In the genomic region with DNA sequence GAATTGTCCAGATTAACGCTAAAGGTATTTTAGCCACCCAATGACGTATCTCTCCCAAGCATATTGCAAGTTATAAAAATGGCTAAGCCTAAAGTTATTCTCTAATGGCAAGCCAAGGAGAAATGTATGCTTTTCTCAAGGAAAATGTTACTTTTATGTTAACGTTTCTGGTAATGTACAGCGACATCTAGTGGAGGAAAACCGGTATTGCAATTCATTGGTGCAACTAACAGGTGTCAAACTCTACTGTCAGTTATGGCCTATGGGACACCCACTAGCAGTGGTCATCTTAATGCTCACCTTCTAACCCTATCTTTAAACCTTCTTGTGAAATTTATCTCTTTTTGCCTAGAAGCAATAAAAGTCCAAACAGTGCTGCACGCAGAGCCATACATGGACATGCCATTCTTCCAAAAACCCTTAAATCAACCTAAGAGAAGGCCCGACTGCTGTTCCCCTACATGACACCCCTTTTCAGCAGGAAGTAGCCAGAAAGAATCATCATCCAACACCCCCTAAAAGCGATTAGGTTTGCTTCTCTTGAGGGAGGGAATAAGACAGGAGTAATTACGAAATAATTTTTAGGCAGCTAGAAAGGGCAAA, we compare ENCODE assay signal across 8 cellular contexts.
DNase-seq lines count a peak whose midpoint lies in the region; ATAC-seq, FAIRE-seq and TF ChIP-seq lines count a peak whose summit lies in the region.

No MANE protein-coding gene starts in this region.

- peaks cover 0 to 4% (median 0%) of the 10 kb centered on the region in 3 donors for H3K36me3 Mint-ChIP-seq in CD8-positive, alpha-beta memory T cell
- no peaks in the 10 kb centered on the region for H3K36me3 Mint-ChIP-seq in activated T-helper 2 cell treated with anti-CD3 and anti-CD28 coated beads, Interferon-gamma antibody, Interleukin-2, Interleukin-4, amounts not matched to agents 10 μg/mL and 5 μg/mL and 100 μg/mL, durations not matched to agents 14 hours and 24 hours and 36 hours (ENCODE audit: low read depth)

- TF ChIP-seq RAD21 in liver (IDR thresholded peaks at IDR 0.05), result peak; percentile 63 to 79

- intact Hi-C loops in activated T-helper 2 cell treated with anti-CD3 and anti-CD28 coated beads, Interferon-gamma antibody, Interleukin-2, Interleukin-4, amounts not matched to agents 10 μg/mL and 5 μg/mL and 100 μg/mL, durations not matched to agents 14 hours and 24 hours and 36 hours (cut with micrococcal nuclease), result no loop called here

- TF ChIP-seq CTCF in astrocyte of the cerebellum (IDR thresholded peaks at IDR 0.05; ENCODE audit: low read depth, low read length, missing control alignments) (peak; percentile 75), liver (IDR thresholded peaks at IDR 0.05; ENCODE audit: low read depth, low read length, missing input control) (peak; percentile 71), tibial nerve (IDR thresholded peaks at IDR 0.05) (peak; percentile 45 to 84 (median 58))

- POLR2A ChIA-PET in CD8-positive, alpha-beta memory T cell (lab: Charles Lee), result no interaction called here

- no peak for TF ChIP-seq POLR2A in tibial nerve (IDR thresholded peaks at IDR 0.05)

- WGBS in liver, result 23% methylated on average over 9 of the region's 9 CpGs
- 23 to 25% methylated on average over 9 of the region's 9 CpGs for WGBS in tibial nerve, 2 donors

- in situ Hi-C loops in astrocyte of the cerebellum (cut with HindIII; ENCODE audit: low sequenced_read_pairs), result no loop called here

- H3K4me1 Mint-ChIP-seq in CD8-positive, alpha-beta memory T cell, result no peaks in the 10 kb centered on the region
- no peaks in the 10 kb centered on the region for H3K4me1 Mint-ChIP-seq in activated T-helper 2 cell treated with anti-CD3 and anti-CD28 coated beads, Interferon-gamma antibody, Interleukin-2, Interleukin-4, amounts not matched to agents 10 μg/mL and 5 μg/mL and 100 μg/mL, durations not matched to agents 14 hours and 24 hours and 36 hours (ENCODE audit: low read depth)

- no peak overlapping the region for H3K4me3 ChIP-seq in CD8-positive, alpha-beta memory T cell (ENCODE audit: low read length)
- H3K4me3 ChIP-seq in astrocyte of the cerebellum (ENCODE audit: low read depth, low read length) (no peak overlapping the region), liver (ENCODE audit: low read depth in 1 of 3, low read length in 3 of 3) (no peak overlapping the region), tibial nerve (no peak overlapping the region)

- H3K9me3 Mint-ChIP-seq in CD8-positive, alpha-beta memory T cell, result peaks cover 0 to 11% (median 5%) of the 10 kb centered on the region in 5 donors
- peaks cover 6% of the 10 kb centered on the region for H3K9me3 Mint-ChIP-seq in activated T-helper 2 cell treated with anti-CD3 and anti-CD28 coated beads, Interferon-gamma antibody, Interleukin-2, Interleukin-4, amounts not matched to agents 10 μg/mL and 5 μg/mL and 100 μg/mL, durations not matched to agents 14 hours and 24 hours and 36 hours

- peak in 4 of 5 donors; percentile 19 to 51 (median 39) for DNase-seq in CD8-positive, alpha-beta memory T cell
- DNase-seq in GM19239 (ENCODE audit: insufficient read length, low spot score) (peak; percentile 16), NCI-H748 treated with DMSO at 0.1 percent for 48 hours (lab: John Stamatoyannopoulos, UW) (peak; percentile 32), astrocyte of the cerebellum (ENCODE audit: low read depth) (peak; percentile 4), tibial nerve (ENCODE audit: low spot score in 2 of 2) (peak in 1 of 2 donors; percentile 47)
- no peak for DNase-seq in activated T-helper 2 cell treated with anti-CD3 and anti-CD28 coated beads, Interferon-gamma antibody, Interleukin-2, Interleukin-4, amounts not matched to agents 10 μg/mL and 5 μg/mL and 100 μg/mL, durations not matched to agents 14 hours and 24 hours and 36 hours (ENCODE audit: low spot score)

- H3K4me1 ChIP-seq in CD8-positive, alpha-beta memory T cell (ENCODE audit: insufficient read depth, low read length), result no peaks in the 10 kb centered on the region
- no peaks in the 10 kb centered on the region for H3K4me1 ChIP-seq in liver (ENCODE audit: control insufficient read depth in 4 of 4, insufficient read depth in 4 of 4, low read length in 3 of 4)
- no peaks in the 10 kb centered on the region for H3K4me1 ChIP-seq in tibial nerve

- TF ChIP-seq EP300 in tibial nerve (IDR thresholded peaks at IDR 0.05), result no peak

- H3K36me3 ChIP-seq in CD8-positive, alpha-beta memory T cell (ENCODE audit: insufficient read depth, low read length), result no peaks in the 10 kb centered on the region
- H3K36me3 ChIP-seq in liver (ENCODE audit: control insufficient read depth in 4 of 4, insufficient read depth in 3 of 4, low read depth in 1 of 4, low read length in 3 of 4) (no peaks in the 10 kb centered on the region), tibial nerve (no peaks in the 10 kb centered on the region)

- no peaks in the 10 kb centered on the region for H3K9me3 ChIP-seq in CD8-positive, alpha-beta memory T cell (ENCODE audit: low read length)
- H3K9me3 ChIP-seq in liver (ENCODE audit: control insufficient read depth in 4 of 4, low read length in 3 of 4) (peaks cover 0 to 3% (median 0%) of the 10 kb centered on the region in 4 donors), tibial nerve (peaks cover 0 to 31% (median 0%) of the 10 kb centered on the region in 4 donors)

- CTCF ChIA-PET in CD8-positive, alpha-beta memory T cell (lab: Charles Lee), result interaction anchor here (0.8 kb wide), 1 partner anchor 9 kb away, joined by 3 read pairs; no protein-coding TSS in a partner anchor

- no peak overlapping the region for H3K9ac ChIP-seq in liver (ENCODE audit: low read depth in 1 of 2, low read length in 2 of 2)

- H3K27me3 Mint-ChIP-seq in CD8-positive, alpha-beta memory T cell, result peaks cover 18 to 39% of the 10 kb centered on the region in 2 donors
- H3K27me3 Mint-ChIP-seq in activated T-helper 2 cell treated with anti-CD3 and anti-CD28 coated beads, Interferon-gamma antibody, Interleukin-2, Interleukin-4, amounts not matched to agents 10 μg/mL and 5 μg/mL and 100 μg/mL, durations not matched to agents 14 hours and 24 hours and 36 hours (ENCODE audit: low read depth), result peaks cover 31% of the 10 kb centered on the region

- H3K27ac ChIP-seq in CD8-positive, alpha-beta memory T cell (ENCODE audit: low read depth, low read length), result no peak overlapping the region
- no peak overlapping the region for H3K27ac ChIP-seq in liver (ENCODE audit: low read depth in 1 of 2, low read length in 2 of 2)
- H3K27ac ChIP-seq in tibial nerve, result no peak overlapping the region

- H3K4me3 Mint-ChIP-seq in CD8-positive, alpha-beta memory T cell, result no peak overlapping the region
- H3K4me3 Mint-ChIP-seq in activated T-helper 2 cell treated with anti-CD3 and anti-CD28 coated beads, Interferon-gamma antibody, Interleukin-2, Interleukin-4, amounts not matched to agents 10 μg/mL and 5 μg/mL and 100 μg/mL, durations not matched to agents 14 hours and 24 hours and 36 hours (ENCODE audit: low read depth), result no peak overlapping the region

- peak; percentile 90 for FAIRE-seq in GM19239 (lab: Jason Lieb, UNC)

- no peak for ATAC-seq in GM21360 (IDR thresholded peaks at IDR 0.05; ENCODE audit: unreplicated experiment)

- H3K27me3 ChIP-seq in CD8-positive, alpha-beta memory T cell (ENCODE audit: insufficient read depth, low read length, poor library complexity, severe bottlenecking), result no peaks in the 10 kb centered on the region
- H3K27me3 ChIP-seq in liver (ENCODE audit: control insufficient read depth in 4 of 4, insufficient read depth in 4 of 4, low read length in 3 of 4) (no peaks in the 10 kb centered on the region), tibial nerve (no peaks in the 10 kb centered on the region)

- no peak overlapping the region for H3K27ac Mint-ChIP-seq in CD8-positive, alpha-beta memory T cell
- H3K27ac Mint-ChIP-seq in activated T-helper 2 cell treated with anti-CD3 and anti-CD28 coated beads, Interferon-gamma antibody, Interleukin-2, Interleukin-4, amounts not matched to agents 10 μg/mL and 5 μg/mL and 100 μg/mL, durations not matched to agents 14 hours and 24 hours and 36 hours, result no peak overlapping the region

TF ChIP-seq in liver, 16 proteins besides CTCF, POLR2A, EP300 and RAD21:
- TF ChIP-seq, protein P1, sequence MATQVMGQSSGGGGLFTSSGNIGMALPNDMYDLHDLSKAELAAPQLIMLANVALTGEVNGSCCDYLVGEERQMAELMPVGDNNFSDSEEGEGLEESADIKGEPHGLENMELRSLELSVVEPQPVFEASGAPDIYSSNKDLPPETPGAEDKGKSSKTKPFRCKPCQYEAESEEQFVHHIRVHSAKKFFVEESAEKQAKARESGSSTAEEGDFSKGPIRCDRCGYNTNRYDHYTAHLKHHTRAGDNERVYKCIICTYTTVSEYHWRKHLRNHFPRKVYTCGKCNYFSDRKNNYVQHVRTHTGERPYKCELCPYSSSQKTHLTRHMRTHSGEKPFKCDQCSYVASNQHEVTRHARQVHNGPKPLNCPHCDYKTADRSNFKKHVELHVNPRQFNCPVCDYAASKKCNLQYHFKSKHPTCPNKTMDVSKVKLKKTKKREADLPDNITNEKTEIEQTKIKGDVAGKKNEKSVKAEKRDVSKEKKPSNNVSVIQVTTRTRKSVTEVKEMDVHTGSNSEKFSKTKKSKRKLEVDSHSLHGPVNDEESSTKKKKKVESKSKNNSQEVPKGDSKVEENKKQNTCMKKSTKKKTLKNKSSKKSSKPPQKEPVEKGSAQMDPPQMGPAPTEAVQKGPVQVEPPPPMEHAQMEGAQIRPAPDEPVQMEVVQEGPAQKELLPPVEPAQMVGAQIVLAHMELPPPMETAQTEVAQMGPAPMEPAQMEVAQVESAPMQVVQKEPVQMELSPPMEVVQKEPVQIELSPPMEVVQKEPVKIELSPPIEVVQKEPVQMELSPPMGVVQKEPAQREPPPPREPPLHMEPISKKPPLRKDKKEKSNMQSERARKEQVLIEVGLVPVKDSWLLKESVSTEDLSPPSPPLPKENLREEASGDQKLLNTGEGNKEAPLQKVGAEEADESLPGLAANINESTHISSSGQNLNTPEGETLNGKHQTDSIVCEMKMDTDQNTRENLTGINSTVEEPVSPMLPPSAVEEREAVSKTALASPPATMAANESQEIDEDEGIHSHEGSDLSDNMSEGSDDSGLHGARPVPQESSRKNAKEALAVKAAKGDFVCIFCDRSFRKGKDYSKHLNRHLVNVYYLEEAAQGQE (IDR thresholded peaks at IDR 0.05), result no peak
- TF ChIP-seq SP1 (IDR thresholded peaks at IDR 0.05) (no peak), RXRA (IDR thresholded peaks at IDR 0.05) (no peak)
- TF ChIP-seq, protein P2, sequence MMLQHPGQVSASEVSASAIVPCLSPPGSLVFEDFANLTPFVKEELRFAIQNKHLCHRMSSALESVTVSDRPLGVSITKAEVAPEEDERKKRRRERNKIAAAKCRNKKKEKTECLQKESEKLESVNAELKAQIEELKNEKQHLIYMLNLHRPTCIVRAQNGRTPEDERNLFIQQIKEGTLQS (IDR thresholded peaks at IDR 0.05), result no peak
TF ChIP-seq in liver: peak in this region for 0.
